In genomic region chr17:79434215-79434614, GRCh38 we compare ENCODE assay signal across 10 cellular contexts.
"Had no signal": no experiment of that assay in that cellular context is flagged by ENCODE, and none has a peak within 500 bp of the region (broad histone marks: within the 10 kb centered on the region; RNA-seq: fewer than 3 reads in every experiment).

No MANE protein-coding gene starts in this region.

- H3K36me3 ChIP-seq: HAP-1 had no signal

- H2AFZ ChIP-seq: GM23248, GM23338 had no signal

- H3K9me3 ChIP-seq: HAP-1 had no signal

- H3K4me2 ChIP-seq: GM23338 had no signal

- DNase-seq: GM23248, GOT3, H7, H9, HCEC 1CT, HFFc6 had no signal

- H3K27ac ChIP-seq: GM23248 had no signal

- FAIRE-seq: H1, H54 had no signal

- H3K4me1 ChIP-seq: HAP-1 had no signal

- H3K9ac ChIP-seq: GM23248 had no signal

- ATAC-seq: GM23338 had no signal

- H3K4me3 ChIP-seq: GM23248, GM23338, HAP-1 had no signal
